Comparison of ENCODE assay signal across 23 cellular contexts in the genomic region with DNA sequence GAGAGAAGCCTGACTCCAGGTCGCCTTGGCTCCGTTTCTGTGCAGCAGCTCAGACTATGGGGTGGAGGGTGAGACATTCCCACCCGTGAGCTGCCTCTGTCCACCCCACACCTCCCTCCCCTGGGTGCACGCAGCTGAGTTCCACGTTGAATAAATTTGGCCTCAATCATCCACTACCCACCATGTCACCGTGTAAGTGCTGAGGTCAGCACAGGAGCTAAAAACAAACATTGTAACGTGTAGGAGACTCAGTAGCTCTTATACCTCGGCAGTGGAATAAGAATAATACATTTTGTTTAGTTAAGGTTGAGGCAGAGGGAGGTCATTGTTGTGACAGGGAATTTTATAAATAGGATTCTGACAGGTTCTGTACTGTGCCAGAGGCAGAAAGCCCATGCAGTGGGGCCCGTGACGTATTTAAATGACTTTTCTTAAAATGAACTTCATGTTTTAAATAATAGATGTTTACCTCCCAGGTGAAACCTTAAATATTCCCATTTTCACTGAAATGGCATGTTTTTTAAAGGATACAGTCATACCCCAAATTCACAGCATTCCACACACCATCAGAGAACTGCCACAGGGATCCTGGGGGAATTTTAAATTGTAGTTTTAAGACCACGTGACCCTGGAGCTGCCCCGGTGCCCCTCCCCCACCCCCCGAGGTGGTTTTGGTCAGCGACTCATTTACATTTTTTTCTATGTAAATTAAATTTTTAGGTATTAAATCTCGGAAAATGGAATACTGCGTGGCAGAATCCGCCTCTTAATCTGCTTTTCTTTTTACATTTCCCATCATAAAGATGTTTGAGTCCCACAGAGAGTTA. TPM values are rescaled to one million over a fixed set of nuclear protein-coding genes. Genes with fewer than 3 reads are reported as not detected.
DNase-seq lines count a peak whose midpoint lies in the region; ATAC-seq and TF ChIP-seq lines count a peak whose summit lies in the region.
"Had no signal": no experiment of that assay in that cellular context is flagged by ENCODE, and none has a peak within 500 bp of the region (broad histone marks: within the 10 kb centered on the region; RNA-seq: fewer than 3 reads in every experiment).

No MANE protein-coding gene starts in this region.

- H3K9me3 ChIP-seq in CD4-positive, alpha-beta memory T cell (ENCODE audit: control insufficient read depth in 1 of 2, low read length in 2 of 2): no peaks in the 10 kb centered on the region
- no peaks in the 10 kb centered on the region for H3K9me3 ChIP-seq in adipocyte (ENCODE audit: control insufficient read depth, low read length)
- no peaks in the 10 kb centered on the region for H3K9me3 ChIP-seq in smooth muscle cell (replicated peaks; ENCODE audit: low read depth)
- H3K9me3 ChIP-seq: vagina had no signal

- POLR2A ChIA-PET in CD4-positive, alpha-beta memory T cell (lab: Charles Lee; ENCODE audit: partially characterized antibody): no interaction called here

- no peaks in the 10 kb centered on the region for H3K27me3 ChIP-seq in CD4-positive, alpha-beta memory T cell (ENCODE audit: insufficient read depth, low read length)
- H3K27me3 ChIP-seq in adipocyte (replicated peaks; ENCODE audit: control insufficient read depth, insufficient read depth, low read length) (no peaks in the 10 kb centered on the region), smooth muscle cell (ENCODE audit: low read depth) (no peaks in the 10 kb centered on the region)
- H3K27me3 ChIP-seq: vagina had no signal

- no peaks in the 10 kb centered on the region for H3K27me3 Mint-ChIP-seq in CD4-positive, alpha-beta memory T cell
- H3K27me3 Mint-ChIP-seq in nephron (ENCODE audit: low read depth): peaks cover 22% of the 10 kb centered on the region
- H3K27me3 Mint-ChIP-seq: activated T-helper 17 cell treated with anti-CD3 and anti-CD28 coated beads, Interleukin-2, amount 50 U/mL, for 72 hours; effector memory CD8-positive, alpha-beta T cell had no signal

- DNase-seq in AG10803 (ENCODE audit: low read depth): peak; percentile 22
- DNase-seq in CD4-positive, alpha-beta memory T cell: no peak
- peak; percentile 19 for DNase-seq in adipocyte (ENCODE audit: low read depth)
- no peak for DNase-seq in smooth muscle cell (lab: John Stamatoyannopoulos, UW; ENCODE audit: unreplicated experiment)
- DNase-seq: activated CD8-positive, alpha-beta memory T cell treated with anti-CD3 and anti-CD28 coated beads for 24 hours; AML-193; amygdala; effector memory CD8-positive, alpha-beta T cell; GF-D8; HFFc6; hypothalamus; Kasumi-1; kidney; NCI-H1092 treated with DMSO at 0.1 percent for 48 hours; NCI-H524 treated with DMSO at 0.1 percent for 48 hours; OCI-M1 had no signal

- H2AFZ ChIP-seq in smooth muscle cell (ENCODE audit: low read depth): no peak overlapping the region

- H3K4me3 ChIP-seq in AG10803 (ENCODE audit: low read length): no peak overlapping the region
- H3K4me3 ChIP-seq in CD4-positive, alpha-beta memory T cell (ENCODE audit: low read length in 2 of 2): no peak overlapping the region
- no peak overlapping the region for H3K4me3 ChIP-seq in adipocyte (ENCODE audit: low read length)
- H3K4me3 ChIP-seq in smooth muscle cell: no peak overlapping the region
- H3K4me3 ChIP-seq: vagina had no signal

- no peak overlapping the region for H3K27ac ChIP-seq in CD4-positive, alpha-beta memory T cell (ENCODE audit: low read depth, low read length)
- no peak overlapping the region for H3K27ac ChIP-seq in smooth muscle cell (ENCODE audit: low read depth)
- H3K27ac ChIP-seq: vagina had no signal

- WGBS in smooth muscle cell (ENCODE audit: low lambda C conversion rate): 76% methylated on average over 17 of the region's 17 CpGs

- no peak for ATAC-seq in HG03457 (IDR thresholded peaks at IDR 0.05; ENCODE audit: unreplicated experiment)
- no peak for ATAC-seq in GM21723 (IDR thresholded peaks at IDR 0.05; ENCODE audit: unreplicated experiment)
- ATAC-seq: activated T-helper 17 cell treated with anti-CD3 and anti-CD28 coated beads, Interleukin-2, amount 50 U/mL, for 72 hours; effector memory CD8-positive, alpha-beta T cell had no signal

- H3K4me3 Mint-ChIP-seq in CD4-positive, alpha-beta memory T cell: no peak overlapping the region
- no peak overlapping the region for H3K4me3 Mint-ChIP-seq in nephron
- H3K4me3 Mint-ChIP-seq: activated T-helper 17 cell treated with anti-CD3 and anti-CD28 coated beads, Interleukin-2, amount 50 U/mL, for 72 hours; effector memory CD8-positive, alpha-beta T cell; HFFc6; T-helper 1 cell treated with Interleukin-12 subunit alpha and Interleukin-12 subunit beta and Interleukin-4 antibody, amounts not matched to agents 30 μg/mL and 1 μg/mL, for 36 hours had no signal

- intact Hi-C loops in CD4-positive, alpha-beta memory T cell (cut with micrococcal nuclease): no loop called here

- H3K4me1 Mint-ChIP-seq in CD4-positive, alpha-beta memory T cell: peaks cover 7 to 28% (median 19%) of the 10 kb centered on the region in 4 donors
- peaks cover 50% of the 10 kb centered on the region for H3K4me1 Mint-ChIP-seq in nephron
- H3K4me1 Mint-ChIP-seq: activated T-helper 17 cell treated with anti-CD3 and anti-CD28 coated beads, Interleukin-2, amount 50 U/mL, for 72 hours had no signal

- CTCF ChIA-PET in CD4-positive, alpha-beta memory T cell (lab: Charles Lee; ENCODE audit: partially characterized antibody): interaction anchor here (0.8 to 0.9 kb wide), 2 partner anchors 64 to 78 kb away, joined by 3 read pairs; no protein-coding TSS in a partner anchor

- H3F3A ChIP-seq in smooth muscle cell (ENCODE audit: low read depth): no peaks in the 10 kb centered on the region

- H3K9ac ChIP-seq in adipocyte (ENCODE audit: low read length): no peak overlapping the region
- no peak overlapping the region for H3K9ac ChIP-seq in smooth muscle cell (ENCODE audit: low read depth)

- peaks cover 80% of the 10 kb centered on the region for H4K20me1 ChIP-seq in smooth muscle cell (ENCODE audit: low read depth)

- H3K79me2 ChIP-seq in smooth muscle cell (ENCODE audit: low read depth): peaks cover 31% of the 10 kb centered on the region

- peak overlapping the region; percentile 4 to 72 (median 48) for H3K27ac Mint-ChIP-seq in CD4-positive, alpha-beta memory T cell
- H3K27ac Mint-ChIP-seq in nephron: peak overlapping the region; percentile 49 to 68 (median 66)
- H3K27ac Mint-ChIP-seq: activated T-helper 17 cell treated with anti-CD3 and anti-CD28 coated beads, Interleukin-2, amount 50 U/mL, for 72 hours; HFFc6; T-helper 1 cell treated with Interleukin-12 subunit alpha and Interleukin-12 subunit beta and Interleukin-4 antibody, amounts not matched to agents 30 μg/mL and 1 μg/mL, for 36 hours had no signal

- peaks cover 5 to 48% of the 10 kb centered on the region in 2 donors for H3K36me3 Mint-ChIP-seq in CD4-positive, alpha-beta memory T cell
- no peaks in the 10 kb centered on the region for H3K36me3 Mint-ChIP-seq in nephron (ENCODE audit: low read depth)

- H3K9me3 Mint-ChIP-seq in CD4-positive, alpha-beta memory T cell: no peaks in the 10 kb centered on the region
- H3K9me3 Mint-ChIP-seq in nephron: no peaks in the 10 kb centered on the region
- H3K9me3 Mint-ChIP-seq: activated T-helper 17 cell treated with anti-CD3 and anti-CD28 coated beads, Interleukin-2, amount 50 U/mL, for 72 hours; effector memory CD8-positive, alpha-beta T cell; T-helper 1 cell treated with Interleukin-12 subunit alpha and Interleukin-12 subunit beta and Interleukin-4 antibody, amounts not matched to agents 30 μg/mL and 1 μg/mL, for 36 hours had no signal

- peaks cover 16% of the 10 kb centered on the region for H3K36me3 ChIP-seq in CD4-positive, alpha-beta memory T cell (ENCODE audit: insufficient read depth, low read length)
- H3K36me3 ChIP-seq in adipocyte (ENCODE audit: control insufficient read depth, insufficient read depth, low read length, severe bottlenecking): peaks cover 2% of the 10 kb centered on the region
- H3K36me3 ChIP-seq in smooth muscle cell (ENCODE audit: low read depth): no peaks in the 10 kb centered on the region
- H3K36me3 ChIP-seq: vagina had no signal

- no peak overlapping the region for H3K4me2 ChIP-seq in smooth muscle cell

- TF ChIP-seq CTCF in AG10803 (conservative IDR thresholded peaks at IDR 0.05; ENCODE audit: low read length): no peak
- TF ChIP-seq CTCF in nephron (IDR thresholded peaks at IDR 0.05; ENCODE audit: unreplicated experiment in 3 of 3): no peak
- no peak for TF ChIP-seq CTCF in smooth muscle cell (IDR thresholded peaks at IDR 0.05; ENCODE audit: borderline replicate concordance, insufficient read depth, poor library complexity, severe bottlenecking)

- no peaks in the 10 kb centered on the region for H3K4me1 ChIP-seq in CD4-positive, alpha-beta memory T cell (ENCODE audit: insufficient read depth, low read length)
- H3K4me1 ChIP-seq in adipocyte (ENCODE audit: control insufficient read depth, insufficient read depth, low read length) (peaks cover 12% of the 10 kb centered on the region), smooth muscle cell (ENCODE audit: low read depth) (peaks cover 3% of the 10 kb centered on the region)
- H3K4me1 ChIP-seq: vagina had no signal

RNA-seq across cellular contexts. Expression of a gene that starts 50.2 kb away (rescaled TPM):
- 10 to 100 TPM; 64.3 to 69.6 TPM for total RNA-seq in CD4-positive, alpha-beta memory T cell
- polyA plus RNA-seq in CD4-positive, alpha-beta memory T cell: 10 to 100 TPM; 15.3 to 45.5 TPM
- 12.8 and 13.1 TPM in 2 replicates for total RNA-seq in smooth muscle cell
- polyA plus RNA-seq in smooth muscle cell: 19.2 and 20.4 TPM in 2 replicates
- total RNA-seq: HT-29 had no signal

Comparison
In these comparisons a context has a peak if more than half of its experiments do, and no peak if none do; other contexts are left out.
1. DNase-seq: peak in AG10803 (single experiment) and adipocyte (single experiment); none in CD4-positive, alpha-beta memory T cell (0 of 5) and smooth muscle cell (single experiment).